In genomic region chr13:53839461-53839860, GRCh38 we compare ENCODE assay signal across 8 cellular contexts.
"Had no signal": no experiment of that assay in that cellular context is flagged by ENCODE, and none has a peak within 500 bp of the region (broad histone marks: within the 10 kb centered on the region; RNA-seq: fewer than 3 reads in every experiment).

No MANE protein-coding gene starts in this region.

- H3K27ac Mint-ChIP-seq: GM23338, H9, HFFc6 had no signal

- H3K4me1 Mint-ChIP-seq: GM23338, H9 had no signal

- DNase-seq: GM23248, GOT3, H7, H9, HCEC 1CT, HFFc6 had no signal

- H3K4me3 Mint-ChIP-seq: GM23338, H9, HFFc6 had no signal

- ATAC-seq: GM23338, HCT116 had no signal
